ENCODE assay signal across 1 cellular context in the genomic region with DNA sequence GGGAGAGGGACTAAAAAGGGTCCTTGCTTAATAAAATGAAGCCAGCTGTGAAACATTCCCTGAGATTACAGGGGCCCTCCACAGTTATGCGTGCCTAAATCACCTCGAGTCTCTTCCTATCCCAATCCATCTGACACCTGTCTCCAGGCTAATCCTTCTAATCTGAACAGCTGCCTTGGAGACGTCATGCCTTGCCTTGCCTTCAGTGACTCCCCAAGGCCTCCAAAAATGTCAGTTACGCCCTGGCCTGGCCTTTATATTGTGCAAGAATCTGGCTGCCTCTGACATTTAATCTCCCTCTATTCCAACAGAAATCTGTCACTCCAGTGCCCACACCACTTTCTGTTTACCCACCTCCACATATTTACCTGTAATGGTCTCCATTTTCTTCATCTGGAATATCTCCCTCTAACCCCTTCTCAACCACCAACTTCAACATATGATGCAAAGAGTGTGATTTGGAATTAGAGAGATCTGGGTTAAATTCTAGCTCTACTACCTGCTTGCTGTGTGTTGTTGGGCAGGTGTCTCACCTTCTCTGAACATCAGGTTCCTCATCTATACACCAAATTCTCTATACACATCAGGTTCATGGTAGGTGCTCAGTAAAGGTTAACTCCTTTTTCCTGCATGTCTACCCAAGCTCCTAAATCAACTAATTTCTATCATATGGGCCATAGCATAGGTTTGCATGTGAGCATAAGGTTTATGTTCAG.
TF ChIP-seq lines count a peak whose summit lies in the region.

No MANE protein-coding gene starts in this region.

TF ChIP-seq in SK-N-SH, 30 proteins besides CTCF, POLR2A, EP300 and RAD21 (continued from another document):
- TF ChIP-seq, protein P1, sequence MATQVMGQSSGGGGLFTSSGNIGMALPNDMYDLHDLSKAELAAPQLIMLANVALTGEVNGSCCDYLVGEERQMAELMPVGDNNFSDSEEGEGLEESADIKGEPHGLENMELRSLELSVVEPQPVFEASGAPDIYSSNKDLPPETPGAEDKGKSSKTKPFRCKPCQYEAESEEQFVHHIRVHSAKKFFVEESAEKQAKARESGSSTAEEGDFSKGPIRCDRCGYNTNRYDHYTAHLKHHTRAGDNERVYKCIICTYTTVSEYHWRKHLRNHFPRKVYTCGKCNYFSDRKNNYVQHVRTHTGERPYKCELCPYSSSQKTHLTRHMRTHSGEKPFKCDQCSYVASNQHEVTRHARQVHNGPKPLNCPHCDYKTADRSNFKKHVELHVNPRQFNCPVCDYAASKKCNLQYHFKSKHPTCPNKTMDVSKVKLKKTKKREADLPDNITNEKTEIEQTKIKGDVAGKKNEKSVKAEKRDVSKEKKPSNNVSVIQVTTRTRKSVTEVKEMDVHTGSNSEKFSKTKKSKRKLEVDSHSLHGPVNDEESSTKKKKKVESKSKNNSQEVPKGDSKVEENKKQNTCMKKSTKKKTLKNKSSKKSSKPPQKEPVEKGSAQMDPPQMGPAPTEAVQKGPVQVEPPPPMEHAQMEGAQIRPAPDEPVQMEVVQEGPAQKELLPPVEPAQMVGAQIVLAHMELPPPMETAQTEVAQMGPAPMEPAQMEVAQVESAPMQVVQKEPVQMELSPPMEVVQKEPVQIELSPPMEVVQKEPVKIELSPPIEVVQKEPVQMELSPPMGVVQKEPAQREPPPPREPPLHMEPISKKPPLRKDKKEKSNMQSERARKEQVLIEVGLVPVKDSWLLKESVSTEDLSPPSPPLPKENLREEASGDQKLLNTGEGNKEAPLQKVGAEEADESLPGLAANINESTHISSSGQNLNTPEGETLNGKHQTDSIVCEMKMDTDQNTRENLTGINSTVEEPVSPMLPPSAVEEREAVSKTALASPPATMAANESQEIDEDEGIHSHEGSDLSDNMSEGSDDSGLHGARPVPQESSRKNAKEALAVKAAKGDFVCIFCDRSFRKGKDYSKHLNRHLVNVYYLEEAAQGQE (IDR thresholded peaks at IDR 0.05; ENCODE audit: low read depth, low read length), result no peak
- no peak for TF ChIP-seq EZH2phosphoT487 (IDR thresholded peaks at IDR 0.05; ENCODE audit: borderline replicate concordance, low read depth)
- TF ChIP-seq NRF1 (IDR thresholded peaks at IDR 0.05; ENCODE audit: low read depth, low read length), result no peak
- no peak for TF ChIP-seq USF2 (IDR thresholded peaks at IDR 0.05; ENCODE audit: borderline replicate concordance, low read depth, low read length)
- TF ChIP-seq JUND (IDR thresholded peaks at IDR 0.05), result no peak
- no peak for TF ChIP-seq RXRA (IDR thresholded peaks at IDR 0.05; ENCODE audit: borderline replicate concordance, low read depth)
- TF ChIP-seq YY1 (IDR thresholded peaks at IDR 0.05; ENCODE audit: low read depth), result no peak
- TF ChIP-seq RFX5 (IDR thresholded peaks at IDR 0.05; ENCODE audit: low read length), result no peak
- TF ChIP-seq MEF2A (IDR thresholded peaks at IDR 0.05; ENCODE audit: borderline replicate concordance, low read depth), result no peak
- TF ChIP-seq ELF1 (IDR thresholded peaks at IDR 0.05), result no peak
- no peak for TF ChIP-seq GATA2 (CRISPR knock-in tag; IDR thresholded peaks at IDR 0.05)
- TF ChIP-seq NFIC (IDR thresholded peaks at IDR 0.05; ENCODE audit: borderline replicate concordance), result no peak
- no peak for TF ChIP-seq SMC3 (IDR thresholded peaks at IDR 0.05; ENCODE audit: low read depth, low read length)
